ENCODE assay signal across 13 cellular contexts in the genomic region with DNA sequence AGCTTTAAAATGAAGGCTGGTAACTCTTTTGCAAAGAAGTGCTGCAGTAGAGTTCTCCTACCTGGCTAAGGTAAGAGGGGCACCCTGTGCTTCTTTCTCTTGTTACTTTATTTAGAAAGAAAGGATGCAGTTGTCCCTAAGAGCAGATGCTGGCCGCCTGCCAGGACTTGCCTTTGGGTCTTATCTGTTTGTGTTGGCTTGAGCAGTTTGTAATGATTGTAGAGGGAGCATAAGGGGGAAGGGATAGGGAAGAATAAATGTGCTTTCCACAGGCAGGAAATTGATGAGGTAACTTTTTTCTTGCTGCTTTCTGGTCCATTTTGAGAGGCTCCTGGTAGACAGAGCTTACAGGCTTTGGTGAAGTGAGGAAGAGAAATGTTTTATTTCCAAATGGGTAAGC.
DNase-seq lines count a peak whose midpoint lies in the region; ATAC-seq and TF ChIP-seq lines count a peak whose summit lies in the region.
"Had no signal": no experiment of that assay in that cellular context is flagged by ENCODE, and none has a peak within 500 bp of the region (broad histone marks: within the 10 kb centered on the region; RNA-seq: fewer than 3 reads in every experiment).

No MANE protein-coding gene starts in this region.

- DNase-seq in DMS79 treated with DMSO at 0.1 percent for 48 hours (lab: John Stamatoyannopoulos, UW) (peak; percentile 78), NCI-H2029 (lab: John Stamatoyannopoulos, UW) (peak; percentile 67), adipocyte (ENCODE audit: low read depth) (peak; percentile 28), lower lobe of right lung (peak; percentile 47), cerebellum (ENCODE audit: low spot score) (no peak), sigmoid colon (no peak), dermis blood vessel endothelial cell (no peak)
- DNase-seq: anterior cingulate cortex; CD4-positive, CD25-positive, alpha-beta regulatory T cell; head of caudate nucleus; PC-3; stimulated activated CD4-positive, alpha-beta T cell treated with anti-CD3 and anti-CD28 coated beads, Interleukin-2, amount 100 ng/mL, for 48 hours had no signal

- H3K9me3 ChIP-seq in adipocyte (ENCODE audit: control insufficient read depth, low read length) = no peaks in the 10 kb centered on the region
- H3K9me3 ChIP-seq in lower lobe of right lung = no peaks in the 10 kb centered on the region
- H3K9me3 ChIP-seq in sigmoid colon = no peaks in the 10 kb centered on the region

- no peak for TF ChIP-seq EP300 in sigmoid colon (IDR thresholded peaks at IDR 0.05)

- H3K36me3 ChIP-seq in adipocyte (ENCODE audit: control insufficient read depth, insufficient read depth, low read length, severe bottlenecking) = no peaks in the 10 kb centered on the region
- H3K36me3 ChIP-seq in lower lobe of right lung = no peaks in the 10 kb centered on the region
- H3K36me3 ChIP-seq in sigmoid colon = no peaks in the 10 kb centered on the region

- intact Hi-C loops in lower lobe of right lung (cut with DNase I) = no loop called here
- intact Hi-C loops in sigmoid colon (cut with DNase I) = no loop called here

- ATAC-seq in lower lobe of right lung (no peak), HG02970 (IDR thresholded peaks at IDR 0.05; ENCODE audit: low FRiP score, unreplicated experiment) (no peak)
- ATAC-seq: PC-3 had no signal

- TF ChIP-seq CTCF in lower lobe of right lung (IDR thresholded peaks at IDR 0.05) = no peak
- no peak for TF ChIP-seq CTCF in sigmoid colon (IDR thresholded peaks at IDR 0.05)

- TF ChIP-seq POLR2A in sigmoid colon (IDR thresholded peaks at IDR 0.05) = no peak

- H3K4me1 ChIP-seq in adipocyte (ENCODE audit: control insufficient read depth, insufficient read depth, low read length) (no peaks in the 10 kb centered on the region), lower lobe of right lung (no peaks in the 10 kb centered on the region), sigmoid colon (no peaks in the 10 kb centered on the region)

- 7 to 41% methylated on average over 1 of the region's 1 CpG for WGBS in sigmoid colon, 2 donors

- no peak overlapping the region for H3K4me3 ChIP-seq in adipocyte (ENCODE audit: low read length)
- no peak overlapping the region for H3K4me3 ChIP-seq in lower lobe of right lung
- no peak overlapping the region for H3K4me3 ChIP-seq in sigmoid colon

- no peaks in the 10 kb centered on the region for H3K27me3 ChIP-seq in adipocyte (replicated peaks; ENCODE audit: control insufficient read depth, insufficient read depth, low read length)
- no peaks in the 10 kb centered on the region for H3K27me3 ChIP-seq in lower lobe of right lung (ENCODE audit: low read depth)
- H3K27me3 ChIP-seq in sigmoid colon = no peaks in the 10 kb centered on the region

- H3K9ac ChIP-seq in adipocyte (ENCODE audit: low read length) = no peak overlapping the region

- H3K27ac ChIP-seq in lower lobe of right lung (no peak overlapping the region), sigmoid colon (no peak overlapping the region)

Comparison
In these comparisons a context has a peak if more than half of its experiments do, and no peak if none do; other contexts are left out.
1. DNase-seq: peak in DMS79 treated with DMSO at 0.1 percent for 48 hours (single experiment), NCI-H2029 (single experiment), adipocyte (single experiment) and lower lobe of right lung (single experiment); none in cerebellum (single experiment), sigmoid colon (single experiment) and dermis blood vessel endothelial cell (single experiment).